ENCODE assay signal across 15 cellular contexts in genomic region chr11:126157326-126158030, GRCh38.
"Had no signal": no experiment of that assay in that cellular context is flagged by ENCODE, and none has a peak within 500 bp of the region (broad histone marks: within the 10 kb centered on the region; RNA-seq: fewer than 3 reads in every experiment).

No MANE protein-coding gene starts in this region.

- H3K27ac ChIP-seq: psoas muscle had no signal

- H3K4me1 ChIP-seq: psoas muscle had no signal

- DNase-seq: activated CD4-positive, alpha-beta T cell treated with anti-CD3 and anti-CD28 coated beads, Interleukin-2, amount 50 U/mL, for 4 hours; activated CD8-positive, alpha-beta memory T cell treated with anti-CD3 and anti-CD28 coated beads, Interleukin-2, amount 10 ng/mL, durations not matched to agents 7 days and 5 days; activated gamma-delta T cell; activated T-cell treated with anti-CD3 and anti-CD28 coated beads, Interleukin-2, amount 50 U/mL, for 4 hours; anterior cingulate cortex; cerebellar nuclear complex; dermis blood vessel endothelial cell; mammary epithelial cell; naive thymus-derived CD8-positive, alpha-beta T cell; psoas muscle; stimulated activated CD4-positive, alpha-beta T cell treated with anti-CD3 and anti-CD28 coated beads, Interleukin-2, amount 100 ng/mL, for 24 hours; stimulated activated naive CD4-positive, alpha-beta T cell had no signal

- ATAC-seq: activated CD4-positive, CD25-positive, alpha-beta regulatory T cell treated with anti-CD3 and anti-CD28 coated beads, Interleukin-2, amount 50 U/mL, for 24 hours; activated CD8-positive, alpha-beta memory T cell treated with anti-CD3 and anti-CD28 coated beads, Interleukin-2, amount 10 ng/mL, durations not matched to agents 7 days and 5 days; activated T-cell treated with anti-CD3 and anti-CD28 coated beads, Interleukin-2, amount 50 U/mL, for 4 hours; left lobe of liver; naive thymus-derived CD8-positive, alpha-beta T cell; psoas muscle; sciatic nerve had no signal

- H3K9me3 ChIP-seq: psoas muscle had no signal

- H3K4me3 ChIP-seq: psoas muscle had no signal
